10 cellular contexts compared by ENCODE assay signal in genomic region chr3:177282028-177282655, GRCh38.
DNase-seq lines count a peak whose midpoint lies in the region; ATAC-seq and TF ChIP-seq lines count a peak whose summit lies in the region.
"Had no signal": no experiment of that assay in that cellular context is flagged by ENCODE, and none has a peak within 500 bp of the region (broad histone marks: within the 10 kb centered on the region; RNA-seq: fewer than 3 reads in every experiment).

No MANE protein-coding gene starts in this region.

- no peaks in the 10 kb centered on the region for H3K27me3 Mint-ChIP-seq in CD4-positive, CD25-positive, alpha-beta regulatory T cell
- H3K27me3 Mint-ChIP-seq in endodermal cell (ENCODE audit: insufficient read depth): no peaks in the 10 kb centered on the region
- H3K27me3 Mint-ChIP-seq in CD8-positive, alpha-beta T cell (ENCODE audit: low read depth): no peaks in the 10 kb centered on the region

- no peak overlapping the region for H3K4me3 ChIP-seq in CD4-positive, CD25-positive, alpha-beta regulatory T cell (ENCODE audit: low read depth, low read length)
- peak overlapping the region; percentile 32 for H3K4me3 ChIP-seq in endodermal cell (ENCODE audit: low read length)
- H3K4me3 ChIP-seq in CD8-positive, alpha-beta T cell (ENCODE audit: low read depth, low read length): no peak overlapping the region
- H3K4me3 ChIP-seq: sigmoid colon had no signal

- no peaks in the 10 kb centered on the region for H3K27me3 ChIP-seq in CD4-positive, CD25-positive, alpha-beta regulatory T cell (ENCODE audit: control insufficient read depth, insufficient read depth, low read length)
- H3K27me3 ChIP-seq in endodermal cell (ENCODE audit: control insufficient read depth, insufficient read depth, low read length, poor library complexity, severe bottlenecking): no peaks in the 10 kb centered on the region
- no peaks in the 10 kb centered on the region for H3K27me3 ChIP-seq in CD8-positive, alpha-beta T cell (ENCODE audit: insufficient read depth, low read length)
- H3K27me3 ChIP-seq: sigmoid colon had no signal

- H3K4me3 Mint-ChIP-seq in CD4-positive, CD25-positive, alpha-beta regulatory T cell: no peak overlapping the region
- no peak overlapping the region for H3K4me3 Mint-ChIP-seq in endodermal cell
- H3K4me3 Mint-ChIP-seq in CD8-positive, alpha-beta T cell: no peak overlapping the region

- H3K4me1 ChIP-seq in CD4-positive, CD25-positive, alpha-beta regulatory T cell (ENCODE audit: control insufficient read depth, insufficient read depth, low read length, poor library complexity, severe bottlenecking): peaks cover 23% of the 10 kb centered on the region
- peaks cover 11% of the 10 kb centered on the region for H3K4me1 ChIP-seq in endodermal cell (ENCODE audit: control insufficient read depth, insufficient read depth, low read length)
- H3K4me1 ChIP-seq in CD8-positive, alpha-beta T cell (ENCODE audit: insufficient read depth, low read length): peaks cover 22% of the 10 kb centered on the region

- H3K4me1 Mint-ChIP-seq in CD4-positive, CD25-positive, alpha-beta regulatory T cell: peaks cover 23 to 39% (median 30%) of the 10 kb centered on the region in 4 donors
- H3K4me1 Mint-ChIP-seq in endodermal cell: peaks cover 49% of the 10 kb centered on the region
- H3K4me1 Mint-ChIP-seq in CD8-positive, alpha-beta T cell (ENCODE audit: low read depth): peaks cover 28% of the 10 kb centered on the region

- TF ChIP-seq CTCF in endodermal cell (conservative IDR thresholded peaks at IDR 0.05): no peak
- no peak for TF ChIP-seq CTCF in CD8-positive, alpha-beta T cell (IDR thresholded peaks at IDR 0.05)

- no peak overlapping the region for H3K27ac ChIP-seq in CD4-positive, CD25-positive, alpha-beta regulatory T cell (ENCODE audit: insufficient read depth, low read length, poor library complexity, severe bottlenecking)
- H3K27ac ChIP-seq in endodermal cell (ENCODE audit: low read depth, low read length): no peak overlapping the region
- H3K27ac ChIP-seq in CD8-positive, alpha-beta T cell (ENCODE audit: low read depth, low read length): no peak overlapping the region
- H3K27ac ChIP-seq: sigmoid colon had no signal

- POLR2A ChIA-PET in CD8-positive, alpha-beta T cell (lab: Charles Lee): no interaction called here

- WGBS in endodermal cell (ENCODE audit: insufficient coverage in 1 of 2, insufficient read length in 1 of 2), 2 experiments: 100% methylated on average over 1 of the region's 1 CpG; no CpG with 5 or more reads in 1 of the 2 experiments

- peak overlapping the region; percentile 6 for H3K9ac ChIP-seq in endodermal cell (ENCODE audit: extremely low read depth, low read length, poor library complexity, severe bottlenecking)

- H3K9me3 Mint-ChIP-seq in CD4-positive, CD25-positive, alpha-beta regulatory T cell: peaks cover 0 to 1% (median 0%) of the 10 kb centered on the region in 7 donors
- H3K9me3 Mint-ChIP-seq in endodermal cell: peaks cover 3% of the 10 kb centered on the region
- H3K9me3 Mint-ChIP-seq in CD8-positive, alpha-beta T cell: no peaks in the 10 kb centered on the region

- no peaks in the 10 kb centered on the region for H3K36me3 Mint-ChIP-seq in CD4-positive, CD25-positive, alpha-beta regulatory T cell
- H3K36me3 Mint-ChIP-seq in endodermal cell (ENCODE audit: low read depth): no peaks in the 10 kb centered on the region
- no peaks in the 10 kb centered on the region for H3K36me3 Mint-ChIP-seq in CD8-positive, alpha-beta T cell

- peak overlapping the region in 2 of 3 donors; percentile 43 to 72 for H3K27ac Mint-ChIP-seq in CD4-positive, CD25-positive, alpha-beta regulatory T cell
- H3K27ac Mint-ChIP-seq in endodermal cell: peak overlapping the region; percentile 94
- no peak overlapping the region for H3K27ac Mint-ChIP-seq in CD8-positive, alpha-beta T cell

- in situ Hi-C loops in KBM-7 (cut with MboI; ENCODE audit: low pct_unique_long_range_greater_than_20kb, low sequenced_read_pairs): no loop called here

- intact Hi-C loops in CD8-positive, alpha-beta T cell (cut with DNase I, micrococcal nuclease): no loop called here

- H3K9me3 ChIP-seq in CD4-positive, CD25-positive, alpha-beta regulatory T cell (ENCODE audit: control insufficient read depth in 2 of 2, low read length in 2 of 2): no peaks in the 10 kb centered on the region
- H3K9me3 ChIP-seq in endodermal cell (ENCODE audit: control insufficient read depth, low read length): no peaks in the 10 kb centered on the region
- H3K9me3 ChIP-seq in CD8-positive, alpha-beta T cell (ENCODE audit: low read length): no peaks in the 10 kb centered on the region
- H3K9me3 ChIP-seq: sigmoid colon had no signal

- CTCF ChIA-PET in CD8-positive, alpha-beta T cell (lab: Charles Lee): no interaction called here

- DNase-seq in CD4-positive, CD25-positive, alpha-beta regulatory T cell: peak in 1 of 3 donors; percentile 21
- DNase-seq in KBM-7 (peak; percentile 21), NCI-H2227 treated with DMSO at 0.1 percent for 48 hours (lab: John Stamatoyannopoulos, UW) (peak; percentile 18), endodermal cell (no peak), foreskin melanocyte (no peak), epidermal melanocyte (ENCODE audit: insufficient read length, low spot score) (no peak)
- DNase-seq in CD8-positive, alpha-beta T cell: no peak
- DNase-seq in stimulated activated CD4-positive, alpha-beta T cell treated with anti-CD3 and anti-CD28 coated beads, Interleukin-4, amount 100 ng/mL, for 1 hour: no peak
- DNase-seq: activated CD8-positive, alpha-beta memory T cell treated with anti-CD3 and anti-CD28 coated beads, Interleukin-2, amount 50 U/mL, for 48 hours; sigmoid colon had no signal

- no peak for ATAC-seq in CD4-positive, CD25-positive, alpha-beta regulatory T cell (ENCODE audit: low read depth in 2 of 2)
- no peak for ATAC-seq in CD8-positive, alpha-beta T cell

- no peaks in the 10 kb centered on the region for H3K36me3 ChIP-seq in CD4-positive, CD25-positive, alpha-beta regulatory T cell (ENCODE audit: control insufficient read depth, insufficient read depth, low read length)
- H3K36me3 ChIP-seq in endodermal cell (ENCODE audit: control insufficient read depth, insufficient read depth, low read length): no peaks in the 10 kb centered on the region
- no peaks in the 10 kb centered on the region for H3K36me3 ChIP-seq in CD8-positive, alpha-beta T cell (ENCODE audit: insufficient read depth, low read length)
- H3K36me3 ChIP-seq: sigmoid colon had no signal

Comparison
In these comparisons a context has a peak if more than half of its experiments do, and no peak if none do; other contexts are left out.
1. DNase-seq: peak in KBM-7 (single experiment) and NCI-H2227 treated with DMSO at 0.1 percent for 48 hours (single experiment); none in endodermal cell (single experiment), CD8-positive, alpha-beta T cell (0 of 7), foreskin melanocyte (single experiment), stimulated activated CD4-positive, alpha-beta T cell treated with anti-CD3 and anti-CD28 coated beads, Interleukin-4, amount 100 ng/mL, for 1 hour (single experiment) and epidermal melanocyte (single experiment).